In the genomic region with DNA sequence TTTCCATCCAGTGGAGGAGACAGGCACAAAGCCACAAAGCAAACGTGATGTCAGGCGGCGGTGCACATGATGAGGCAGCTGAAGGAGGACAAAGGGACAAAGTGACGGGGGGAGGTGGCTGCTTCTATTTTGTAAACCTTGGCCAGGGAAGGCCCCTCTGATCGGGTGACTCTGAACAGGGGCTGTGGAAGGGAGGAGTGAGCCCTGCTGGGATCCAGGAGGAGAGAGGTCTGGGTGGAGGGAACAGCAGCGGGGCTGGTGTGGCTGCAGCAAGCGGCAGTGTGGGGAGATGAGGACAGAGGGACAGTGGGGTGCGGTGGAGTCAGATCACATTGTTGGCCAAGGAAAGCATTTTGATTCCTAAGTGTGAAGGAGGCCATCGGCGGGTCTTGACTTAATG, we compare ENCODE assay signal across 28 cellular contexts. TPM values are rescaled to one million over a fixed set of nuclear protein-coding genes. Genes with fewer than 3 reads are reported as not detected.
A peak's percentile ranks its signal among the peaks of the same experiment; 100 is the strongest.
DNase-seq lines count a peak whose midpoint lies in the region; ATAC-seq and TF ChIP-seq lines count a peak whose summit lies in the region.
"Had no signal": no experiment of that assay in that cellular context is flagged by ENCODE, and none has a peak within 500 bp of the region (broad histone marks: within the 10 kb centered on the region; RNA-seq: fewer than 3 reads in every experiment).

No MANE protein-coding gene starts in this region.

- no peaks in the 10 kb centered on the region for H3K9me3 ChIP-seq in H9 (ENCODE audit: control insufficient read depth, low read depth, low read length)
- H3K9me3 ChIP-seq in endodermal cell (ENCODE audit: control insufficient read depth, low read length): no peaks in the 10 kb centered on the region
- H3K9me3 ChIP-seq in MG63: no peaks in the 10 kb centered on the region
- H3K9me3 ChIP-seq: A549, Caco-2, SJCRH30 had no signal

- in situ Hi-C loops in brain microvascular endothelial cell (cut with HindIII; ENCODE audit: low pct_ligation_motif_present, low sequenced_read_pairs): no loop called here

- TF ChIP-seq CTCF in H9 (conservative IDR thresholded peaks at IDR 0.05): no peak
- no peak for TF ChIP-seq CTCF in endodermal cell (conservative IDR thresholded peaks at IDR 0.05)
- TF ChIP-seq CTCF in nephron (IDR thresholded peaks at IDR 0.05; ENCODE audit: unreplicated experiment in 3 of 3): no peak
- no peak for TF ChIP-seq CTCF in brain microvascular endothelial cell (IDR thresholded peaks at IDR 0.05; ENCODE audit: low read depth, low read length, missing control alignments)

- H3K4me1 Mint-ChIP-seq in H9: peaks cover 36 to 47% of the 10 kb centered on the region in 2 experiments
- H3K4me1 Mint-ChIP-seq in endodermal cell: peaks cover 5% of the 10 kb centered on the region
- peaks cover 57% of the 10 kb centered on the region for H3K4me1 Mint-ChIP-seq in nephron
- peaks cover 9 to 11% of the 10 kb centered on the region in 2 donors for H3K4me1 Mint-ChIP-seq in stimulated activated naive B cell treated with anti-CD40 and anti-IgM and Interleukin-4, amounts not matched to agents 10 μg/mL and 1 μg/mL and 100 μg/mL, for 72 hours
- no peaks in the 10 kb centered on the region for H3K4me1 Mint-ChIP-seq in activated CD8-positive, alpha-beta memory T cell treated with anti-CD3 and anti-CD28 coated beads, Interleukin-2, amount 10 ng/mL, durations not matched to agents 7 days and 5 days
- H3K4me1 Mint-ChIP-seq: CD4-positive, alpha-beta memory T cell had no signal

- H2BK15ac ChIP-seq in H9 (ENCODE audit: low read depth, low read length): no peak overlapping the region

- H3K79me1 ChIP-seq in H9 (ENCODE audit: insufficient read depth, low read depth, low read length, poor library complexity, severe bottlenecking): no peaks in the 10 kb centered on the region

- H3K18ac ChIP-seq in H9 (ENCODE audit: insufficient read length, low read depth, low read length): no peak overlapping the region

- no peak overlapping the region for H2BK120ac ChIP-seq in H9 (ENCODE audit: low read depth, low read length, poor library complexity, severe bottlenecking)

- H3K27me3 Mint-ChIP-seq in H9 (ENCODE audit: low read depth) (peaks cover 7% of the 10 kb centered on the region; the same call in 1 of the 2 replicates), endodermal cell (ENCODE audit: insufficient read depth) (no peaks in the 10 kb centered on the region), nephron (ENCODE audit: low read depth) (peaks cover 40% of the 10 kb centered on the region)
- peaks cover 46 to 47% of the 10 kb centered on the region in 2 donors for H3K27me3 Mint-ChIP-seq in stimulated activated naive B cell treated with anti-CD40 and anti-IgM and Interleukin-4, amounts not matched to agents 10 μg/mL and 1 μg/mL and 100 μg/mL, for 72 hours
- H3K27me3 Mint-ChIP-seq in activated CD8-positive, alpha-beta memory T cell treated with anti-CD3 and anti-CD28 coated beads, Interleukin-2, amount 10 ng/mL, durations not matched to agents 7 days and 5 days: peaks cover 13% of the 10 kb centered on the region

- H4K8ac ChIP-seq in H9 (replicated peaks; ENCODE audit: insufficient read length, low read depth, low read length): no peak overlapping the region

- H3T11ph ChIP-seq in H9 (ENCODE audit: low read length): no peak overlapping the region

- H3K4me3 Mint-ChIP-seq in H9 (no peak overlapping the region), endodermal cell (no peak overlapping the region), nephron (no peak overlapping the region)
- H3K4me3 Mint-ChIP-seq in stimulated activated naive B cell treated with anti-CD40 and anti-IgM and Interleukin-4, amounts not matched to agents 10 μg/mL and 1 μg/mL and 100 μg/mL, for 72 hours: no peak overlapping the region
- H3K4me3 Mint-ChIP-seq in activated CD8-positive, alpha-beta memory T cell treated with anti-CD3 and anti-CD28 coated beads, Interleukin-2, amount 10 ng/mL, durations not matched to agents 7 days and 5 days: no peak overlapping the region

- H3K4me1 ChIP-seq in H9 (ENCODE audit: insufficient read depth, low read length): 0 out of 2 replicates have a peak, but pooled peaks cover 2% of the 10 kb centered on the region
- H3K4me1 ChIP-seq in endodermal cell (ENCODE audit: control insufficient read depth, insufficient read depth, low read length): no peaks in the 10 kb centered on the region
- H3K4me1 ChIP-seq: A549, Caco-2, SJCRH30 had no signal

- DNase-seq in H9 (no peak), endodermal cell (peak; percentile 36), MG63 (no peak), brain microvascular endothelial cell (no peak), dermis blood vessel endothelial cell (no peak)
- no peak for DNase-seq in stimulated activated naive B cell treated with anti-CD40 and anti-IgM and Interleukin-4, amounts not matched to agents 10 μg/mL and 1 μg/mL and 100 μg/mL, for 72 hours
- no peak for DNase-seq in activated CD8-positive, alpha-beta memory T cell treated with anti-CD3 and anti-CD28 coated beads, Interleukin-2, amount 10 ng/mL, durations not matched to agents 7 days and 5 days
- DNase-seq: AML-193; C1 segment of cervical spinal cord; Caco-2; CD4-positive, alpha-beta memory T cell; EL; Karpas-422; NCI-H1092 treated with DMSO at 0.1 percent for 48 hours; NCI-H1436; NCI-H187; NCI-H2107; NCI-H446; NCI-H526; NCI-H82; NK-92 treated with Interleukin-12 subunit alpha and Interleukin-12 subunit beta, amount 100 ng/mL, for 24 hours; PC-3; SJCRH30 had no signal

- no peak overlapping the region for H3K4ac ChIP-seq in H9 (ENCODE audit: low read depth, low read length)

- H4K20me1 ChIP-seq in H9 (ENCODE audit: control insufficient read depth, insufficient read depth, insufficient read length): no peaks in the 10 kb centered on the region

- H2BK5ac ChIP-seq in H9 (ENCODE audit: insufficient read length, low read length): no peak overlapping the region

- peak overlapping the region in 2 of 3 experiments; percentile 9 to 33; a peak in 3 of 7 replicates for H3K27ac Mint-ChIP-seq in H9
- peak overlapping the region; percentile 28 for H3K27ac Mint-ChIP-seq in endodermal cell
- H3K27ac Mint-ChIP-seq in nephron: peak overlapping the region in 2 of 3 experiments; percentile 29 to 53
- H3K27ac Mint-ChIP-seq in stimulated activated naive B cell treated with anti-CD40 and anti-IgM and Interleukin-4, amounts not matched to agents 10 μg/mL and 1 μg/mL and 100 μg/mL, for 72 hours: peak overlapping the region; percentile 2
- no peak overlapping the region for H3K27ac Mint-ChIP-seq in activated CD8-positive, alpha-beta memory T cell treated with anti-CD3 and anti-CD28 coated beads, Interleukin-2, amount 10 ng/mL, durations not matched to agents 7 days and 5 days

- H3K36me3 Mint-ChIP-seq in H9 (ENCODE audit: insufficient read depth in 1 of 3, low read depth in 3 of 3) (no peaks in the 10 kb centered on the region), endodermal cell (ENCODE audit: low read depth) (no peaks in the 10 kb centered on the region), nephron (ENCODE audit: low read depth) (no peaks in the 10 kb centered on the region)
- H3K36me3 Mint-ChIP-seq in stimulated activated naive B cell treated with anti-CD40 and anti-IgM and Interleukin-4, amounts not matched to agents 10 μg/mL and 1 μg/mL and 100 μg/mL, for 72 hours: no peaks in the 10 kb centered on the region
- no peaks in the 10 kb centered on the region for H3K36me3 Mint-ChIP-seq in activated CD8-positive, alpha-beta memory T cell treated with anti-CD3 and anti-CD28 coated beads, Interleukin-2, amount 10 ng/mL, durations not matched to agents 7 days and 5 days
- H3K36me3 Mint-ChIP-seq: CD4-positive, alpha-beta memory T cell had no signal

- no peak overlapping the region for H2BK12ac ChIP-seq in H9 (ENCODE audit: insufficient read length, low read depth, low read length)

- no peak overlapping the region; the same call in 1 of the 2 replicates for H3K14ac ChIP-seq in H9 (ENCODE audit: insufficient read depth, low read length)

- H3K23me2 ChIP-seq in H9 (ENCODE audit: insufficient read length, low read depth, low read length, poor library complexity, severe bottlenecking): no peaks in the 10 kb centered on the region

- H3K27me3 ChIP-seq in H9 (ENCODE audit: insufficient read depth, low read length) (no peaks in the 10 kb centered on the region), endodermal cell (ENCODE audit: control insufficient read depth, insufficient read depth, low read length, poor library complexity, severe bottlenecking) (no peaks in the 10 kb centered on the region), MG63 (no peaks in the 10 kb centered on the region), brain microvascular endothelial cell (replicated peaks) (peaks cover 3% of the 10 kb centered on the region)
- H3K27me3 ChIP-seq: SJCRH30 had no signal

- H3K27ac ChIP-seq in H9 (ENCODE audit: insufficient read length, low read depth, low read length) (no peak overlapping the region), endodermal cell (ENCODE audit: low read depth, low read length) (peak overlapping the region; percentile 26), brain microvascular endothelial cell (no peak overlapping the region)
- H3K27ac ChIP-seq: A549, SJCRH30 had no signal

- H3K9ac ChIP-seq in H9 (ENCODE audit: extremely low read depth, insufficient read length, low read length) (no peak overlapping the region), endodermal cell (ENCODE audit: extremely low read depth, low read length, poor library complexity, severe bottlenecking) (no peak overlapping the region)

- H3K23ac ChIP-seq in H9 (ENCODE audit: insufficient read length, low read depth, low read length): no peak overlapping the region

- no peak overlapping the region for H2AK5ac ChIP-seq in H9 (ENCODE audit: insufficient read length, low read length)

- no peaks in the 10 kb centered on the region for H3K9me3 Mint-ChIP-seq in H9
- no peaks in the 10 kb centered on the region for H3K9me3 Mint-ChIP-seq in endodermal cell
- H3K9me3 Mint-ChIP-seq in nephron: no peaks in the 10 kb centered on the region
- no peaks in the 10 kb centered on the region for H3K9me3 Mint-ChIP-seq in stimulated activated naive B cell treated with anti-CD40 and anti-IgM and Interleukin-4, amounts not matched to agents 10 μg/mL and 1 μg/mL and 100 μg/mL, for 72 hours
- H3K9me3 Mint-ChIP-seq in activated CD8-positive, alpha-beta memory T cell treated with anti-CD3 and anti-CD28 coated beads, Interleukin-2, amount 10 ng/mL, durations not matched to agents 7 days and 5 days (ENCODE audit: low read depth): no peaks in the 10 kb centered on the region
- H3K9me3 Mint-ChIP-seq: CD4-positive, alpha-beta memory T cell had no signal

- H2BK20ac ChIP-seq in H9 (ENCODE audit: low read depth, low read length, poor library complexity, severe bottlenecking): no peak overlapping the region

- H2AFZ ChIP-seq in H9 (ENCODE audit: low read length): no peak overlapping the region

- no peak overlapping the region for H4K5ac ChIP-seq in H9 (ENCODE audit: insufficient read length, low read depth, low read length)

- H3K4me2 ChIP-seq in H9 (ENCODE audit: insufficient read depth, insufficient read length, low read length): no peak overlapping the region
- H3K4me2 ChIP-seq: A549 had no signal

- ATAC-seq in stimulated activated naive B cell treated with anti-CD40 and anti-IgM and Interleukin-4, amounts not matched to agents 10 μg/mL and 1 μg/mL and 100 μg/mL, for 72 hours (replicated peaks): no peak
- ATAC-seq in activated CD8-positive, alpha-beta memory T cell treated with anti-CD3 and anti-CD28 coated beads, Interleukin-2, amount 10 ng/mL, durations not matched to agents 7 days and 5 days: no peak
- ATAC-seq: A549, HepG2, PC-3, Right ventricle myocardium inferior, SK-N-SH treated with all-trans-retinoic acid at 6 μM for 48 hours had no signal

- H3K4me3 ChIP-seq in endodermal cell (ENCODE audit: low read length): no peak overlapping the region
- no peak overlapping the region for H3K4me3 ChIP-seq in MG63
- H3K4me3 ChIP-seq in brain microvascular endothelial cell (ENCODE audit: low read depth, low read length): no peak overlapping the region
- H3K4me3 ChIP-seq: A549, SJCRH30 had no signal

- H3K36me3 ChIP-seq in endodermal cell (ENCODE audit: control insufficient read depth, insufficient read depth, low read length) (no peaks in the 10 kb centered on the region), MG63 (peaks cover 17% of the 10 kb centered on the region), brain microvascular endothelial cell (replicated peaks) (no peaks in the 10 kb centered on the region)
- H3K36me3 ChIP-seq: SJCRH30 had no signal

- no peak overlapping the region for H3K56ac ChIP-seq in H9 (ENCODE audit: insufficient read length, low read depth, low read length)

- no peaks in the 10 kb centered on the region for H3K79me2 ChIP-seq in H9 (ENCODE audit: insufficient read depth, low read length)

- no peak overlapping the region for H4K91ac ChIP-seq in H9 (ENCODE audit: insufficient read length, low read depth, low read length)

- CTCF ChIA-PET in activated CD8-positive, alpha-beta memory T cell treated with anti-CD3 and anti-CD28 coated beads, Interleukin-2, amount 10 ng/mL, durations not matched to agents 7 days and 5 days (lab: Charles Lee): interaction anchor here (0.9 kb wide), 1 partner anchor 8 kb away, joined by 3 read pairs; no protein-coding TSS in a partner anchor

- no CpG with 5 or more reads among the region's 10 CpGs for WGBS in H9 (ENCODE audit: extremely low coverage, insufficient read length, low lambda C conversion rate)
- 85 to 89% methylated on average over 9 to 10 of the region's 10 CpGs for WGBS in endodermal cell (ENCODE audit: insufficient coverage in 1 of 2, insufficient read length in 1 of 2), 2 experiments

RNA-seq across cellular contexts. Expression of gene SHISAL1, which starts 36.7 kb away (rescaled TPM):
- total RNA-seq in H9 (2021) (2.9 and 3.0 TPM in 2 replicates), endodermal cell (under 1 TPM; 0.42 to 0.95 TPM), dermis blood vessel endothelial cell (not detected in 2 replicates)
- polyA plus RNA-seq in endodermal cell (2013, experiment 1 of 2): 2.8 TPM
- 3.2 TPM for polyA plus RNA-seq in endodermal cell (2013, experiment 2 of 2)
- total RNA-seq in MG63 (2014; rRNA removed; shearing (Covaris generic); ENCODE audit: low replicate concordance): 37.9 and 49.6 TPM in 2 replicates
- total RNA-seq in activated CD8-positive, alpha-beta memory T cell treated with anti-CD3 and anti-CD28 coated beads, Interleukin-2, amount 10 ng/mL, durations not matched to agents 7 days and 5 days: not detected
- total RNA-seq: Caco-2; CD4-positive, alpha-beta memory T cell; HepG2; SJCRH30 had no signal
- polyA plus RNA-seq: CD4-positive, alpha-beta memory T cell; HepG2 had no signal
